In genomic region chr4:60019180-60019579, GRCh38 we compare ENCODE assay signal across 30 cellular contexts.
"Had no signal": no experiment of that assay in that cellular context is flagged by ENCODE, and none has a peak within 500 bp of the region (broad histone marks: within the 10 kb centered on the region; RNA-seq: fewer than 3 reads in every experiment).

No MANE protein-coding gene starts in this region.

- FAIRE-seq: bronchial epithelial cell had no signal

- H3K4me3 ChIP-seq: ascending aorta, body of pancreas, MG63, SJCRH30 had no signal

- ATAC-seq: activated CD8-positive, alpha-beta memory T cell treated with anti-CD3 and anti-CD28 coated beads, Interleukin-2, amount 10 ng/mL, durations not matched to agents 7 days and 5 days; activated naive CD8-positive, alpha-beta T cell treated with anti-CD3 and anti-CD28 coated beads, Interleukin-2, amount 50 U/mL, for 24 hours; body of pancreas; SK-N-SH treated with all-trans-retinoic acid at 6 μM for 48 hours had no signal

- H3K27ac Mint-ChIP-seq: activated B cell treated with CpG ODN at 0.5 μM for 24 hours; activated CD4-positive, alpha-beta T cell treated with anti-CD3 and anti-CD28 coated beads, Interleukin-2, amount 10 ng/mL, durations not matched to agents 24 days and 14 days; activated CD8-positive, alpha-beta memory T cell treated with anti-CD3 and anti-CD28 coated beads, Interleukin-2, amount 10 ng/mL, durations not matched to agents 7 days and 5 days; activated naive CD4-positive, alpha-beta T cell treated with anti-CD3 and anti-CD28 coated beads, Interleukin-2, amount 50 U/mL, for 24 hours; activated naive CD8-positive, alpha-beta T cell treated with anti-CD3 and anti-CD28 coated beads, Interleukin-2, amount 50 U/mL, for 24 hours; activated T-cell treated with anti-CD3 and anti-CD28 coated beads, Interleukin-2, amount 50 U/mL, for 24 hours; activated T-helper 1 cell treated with anti-CD3 and anti-CD28 coated beads, Interleukin-12 subunit alpha, Interleukin-12 subunit beta, Interleukin-2, Interleukin-4 antibody, amounts not matched to agents 30 ng/mL and 10 ng/mL and 1 ng/mL, durations not matched to agents 14 hours and 24 hours and 36 hours had no signal

- H3K4me1 Mint-ChIP-seq: activated B cell treated with CpG ODN at 0.5 μM for 24 hours; activated CD4-positive, alpha-beta T cell treated with anti-CD3 and anti-CD28 coated beads, Interleukin-2, amount 10 ng/mL, durations not matched to agents 24 days and 14 days; activated CD8-positive, alpha-beta memory T cell treated with anti-CD3 and anti-CD28 coated beads, Interleukin-2, amount 10 ng/mL, durations not matched to agents 7 days and 5 days; activated naive CD4-positive, alpha-beta T cell treated with anti-CD3 and anti-CD28 coated beads, Interleukin-2, amount 50 U/mL, for 24 hours; activated naive CD8-positive, alpha-beta T cell treated with anti-CD3 and anti-CD28 coated beads, Interleukin-2, amount 50 U/mL, for 24 hours; central memory CD8-positive, alpha-beta T cell had no signal

- H3K36me3 ChIP-seq: ascending aorta, MG63, SJCRH30 had no signal

- H3K27ac ChIP-seq: ascending aorta, body of pancreas, SJCRH30 had no signal

- H3K4me1 ChIP-seq: ascending aorta, body of pancreas, SJCRH30 had no signal

- H3K27me3 Mint-ChIP-seq: activated B cell treated with CpG ODN at 0.5 μM for 24 hours; activated CD4-positive, alpha-beta T cell treated with anti-CD3 and anti-CD28 coated beads, Interleukin-2, amount 10 ng/mL, durations not matched to agents 24 days and 14 days; activated CD8-positive, alpha-beta memory T cell treated with anti-CD3 and anti-CD28 coated beads, Interleukin-2, amount 10 ng/mL, durations not matched to agents 7 days and 5 days; activated naive CD4-positive, alpha-beta T cell treated with anti-CD3 and anti-CD28 coated beads, Interleukin-2, amount 50 U/mL, for 24 hours; activated naive CD8-positive, alpha-beta T cell treated with anti-CD3 and anti-CD28 coated beads, Interleukin-2, amount 50 U/mL, for 24 hours; activated T-cell treated with anti-CD3 and anti-CD28 coated beads, Interleukin-2, amount 50 U/mL, for 24 hours; central memory CD8-positive, alpha-beta T cell had no signal

- H3K36me3 Mint-ChIP-seq: activated CD8-positive, alpha-beta memory T cell treated with anti-CD3 and anti-CD28 coated beads, Interleukin-2, amount 10 ng/mL, durations not matched to agents 7 days and 5 days; activated naive CD4-positive, alpha-beta T cell treated with anti-CD3 and anti-CD28 coated beads, Interleukin-2, amount 50 U/mL, for 24 hours had no signal

- H3K4me3 Mint-ChIP-seq: activated B cell treated with CpG ODN at 0.5 μM for 24 hours; activated CD4-positive, alpha-beta T cell treated with anti-CD3 and anti-CD28 coated beads, Interleukin-2, amount 10 ng/mL, durations not matched to agents 24 days and 14 days; activated CD8-positive, alpha-beta memory T cell treated with anti-CD3 and anti-CD28 coated beads, Interleukin-2, amount 10 ng/mL, durations not matched to agents 7 days and 5 days; activated naive CD4-positive, alpha-beta T cell treated with anti-CD3 and anti-CD28 coated beads, Interleukin-2, amount 50 U/mL, for 24 hours; activated naive CD8-positive, alpha-beta T cell treated with anti-CD3 and anti-CD28 coated beads, Interleukin-2, amount 50 U/mL, for 24 hours; activated T-cell treated with anti-CD3 and anti-CD28 coated beads, Interleukin-2, amount 50 U/mL, for 24 hours; activated T-helper 1 cell treated with anti-CD3 and anti-CD28 coated beads, Interleukin-12 subunit alpha, Interleukin-12 subunit beta, Interleukin-2, Interleukin-4 antibody, amounts not matched to agents 30 ng/mL and 10 ng/mL and 1 ng/mL, durations not matched to agents 14 hours and 24 hours and 36 hours; central memory CD8-positive, alpha-beta T cell had no signal

- H3K9me3 Mint-ChIP-seq: activated B cell treated with CpG ODN at 0.5 μM for 24 hours; activated CD4-positive, alpha-beta T cell treated with anti-CD3 and anti-CD28 coated beads, Interleukin-2, amount 10 ng/mL, durations not matched to agents 24 days and 14 days; activated naive CD4-positive, alpha-beta T cell treated with anti-CD3 and anti-CD28 coated beads, Interleukin-2, amount 50 U/mL, for 24 hours; activated naive CD8-positive, alpha-beta T cell treated with anti-CD3 and anti-CD28 coated beads, Interleukin-2, amount 50 U/mL, for 24 hours; activated T-helper 1 cell treated with anti-CD3 and anti-CD28 coated beads, Interleukin-12 subunit alpha, Interleukin-12 subunit beta, Interleukin-2, Interleukin-4 antibody, amounts not matched to agents 30 ng/mL and 10 ng/mL and 1 ng/mL, durations not matched to agents 14 hours and 24 hours and 36 hours; central memory CD8-positive, alpha-beta T cell had no signal

- DNase-seq: activated B cell treated with CpG ODN at 0.5 μM for 24 hours; activated CD4-positive, alpha-beta T cell treated with anti-CD3 and anti-CD28 coated beads for 1 hour; activated CD4-positive, alpha-beta T cell treated with anti-CD3 and anti-CD28 coated beads, Interleukin-2, amount 10 ng/mL, durations not matched to agents 24 days and 14 days; activated CD4-positive, alpha-beta T cell treated with anti-CD3 and anti-CD28 coated beads, Interleukin-2, amount 50 U/mL, for 48 hours; activated CD8-positive, alpha-beta memory T cell treated with anti-CD3 and anti-CD28 coated beads, Interleukin-2, amount 10 ng/mL, durations not matched to agents 7 days and 5 days; activated effector memory CD4-positive, alpha-beta T cell treated with Interleukin-2 at 50 U/mL for 16 hours; activated naive CD4-positive, alpha-beta T cell; activated naive CD8-positive, alpha-beta T cell treated with anti-CD3 and anti-CD28 coated beads, Interleukin-2, amount 50 U/mL, for 24 hours; activated T-cell treated with anti-CD3 and anti-CD28 coated beads, Interleukin-2, amount 50 U/mL, for 24 hours; amniotic stem cell; body of pancreas; MG63; MV-4-11; NCI-H1092 treated with DMSO at 0.1 percent for 48 hours; NCI-H1436; NCI-H1694 treated with DMSO at 0.1 percent for 48 hours; NCI-H2029 treated with DMSO at 0.1 percent for 48 hours; NCI-H345; NCI-H510A; NCI-H526 treated with DMSO at 0.1 percent for 48 hours; Right ventricle myocardium superior; RPMI8226; SW 1271 had no signal

- H3K9me3 ChIP-seq: ascending aorta, body of pancreas, MG63, SJCRH30 had no signal

- H3K27me3 ChIP-seq: ascending aorta, body of pancreas, MG63, SJCRH30 had no signal
